ENCODE assay signal across 26 cellular contexts in the genomic region with DNA sequence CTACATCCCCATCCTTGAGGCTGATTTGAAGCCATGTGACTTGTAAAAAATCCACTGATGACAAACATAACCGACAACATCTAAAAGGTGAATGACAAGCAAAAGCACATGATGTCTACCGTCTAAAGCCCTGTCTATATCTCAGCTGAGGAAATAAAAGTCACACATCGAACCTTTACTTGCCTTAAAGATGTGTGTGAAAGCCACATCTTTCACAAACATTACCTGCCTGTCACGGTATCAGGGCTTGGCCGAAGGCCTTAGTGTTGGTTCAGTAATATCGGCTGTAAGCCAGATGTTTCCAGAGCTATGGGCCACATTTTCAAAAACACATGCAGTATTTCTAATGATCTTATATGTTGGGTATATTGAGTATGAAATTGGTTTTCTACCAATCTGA.
DNase-seq lines count a peak whose midpoint lies in the region; ATAC-seq, FAIRE-seq and TF ChIP-seq lines count a peak whose summit lies in the region.
"Had no signal": no experiment of that assay in that cellular context is flagged by ENCODE, and none has a peak within 500 bp of the region (broad histone marks: within the 10 kb centered on the region; RNA-seq: fewer than 3 reads in every experiment).

No MANE protein-coding gene starts in this region.

- peaks cover 3% of the 10 kb centered on the region; the same call in 1 of the 2 replicates for H3K79me1 ChIP-seq in H1 (ENCODE audit: low read depth, low read length)

- H4K20me1 ChIP-seq in PC-9 (ENCODE audit: insufficient read depth) = no peaks in the 10 kb centered on the region
- peaks cover 0 to 3% of the 10 kb centered on the region in 2 experiments for H4K20me1 ChIP-seq in H1 (replicated peaks in 1 of 2; ENCODE audit: control insufficient read depth in 1 of 2, insufficient read depth in 2 of 2, low read length in 2 of 2)

- H3K4me3 Mint-ChIP-seq in Calu3 (ENCODE audit: low read depth, unreplicated experiment) = no peak overlapping the region
- H3K4me3 Mint-ChIP-seq in activated CD8-positive, alpha-beta T cell treated with anti-CD3 and anti-CD28 coated beads for 36 hours = no peak overlapping the region
- H3K4me3 Mint-ChIP-seq: B cell; CD14-positive monocyte; CD8-positive, alpha-beta memory T cell had no signal

- H2BK12ac ChIP-seq in H1 (ENCODE audit: low read depth, low read length) = no peak overlapping the region

- BruUV-seq in Calu3 (replicated peaks; lab: Mats Ljungman, UMichigan) (no TSS peak), PC-9 (replicated peaks; lab: Mats Ljungman, UMichigan) (no TSS peak)

- H3K79me2 ChIP-seq in PC-9 (ENCODE audit: low read depth) = peaks cover 91% of the 10 kb centered on the region
- peaks cover 0 to 3% of the 10 kb centered on the region in 2 experiments; a peak in 1 of 4 replicates for H3K79me2 ChIP-seq in H1 (ENCODE audit: control insufficient read depth in 1 of 2, insufficient read depth in 2 of 2, low read length in 2 of 2)

- H2BK15ac ChIP-seq in H1 (ENCODE audit: low read length) = no peak overlapping the region

- H3K27me3 ChIP-seq in PC-9 (ENCODE audit: insufficient read depth, low read depth) = no peaks in the 10 kb centered on the region
- no peaks in the 10 kb centered on the region for H3K27me3 ChIP-seq in H1 (replicated peaks in 1 of 4; ENCODE audit: control insufficient read depth in 3 of 4, extremely low read depth in 1 of 4, insufficient read depth in 3 of 4, low read length in 3 of 4)
- H3K27me3 ChIP-seq in pancreas = no peaks in the 10 kb centered on the region
- H3K27me3 ChIP-seq: Peyer's patch had no signal

- no peak overlapping the region for H3K18ac ChIP-seq in H1 (ENCODE audit: extremely low read depth, low read length)

- TF ChIP-seq RAD21 in H1 (IDR thresholded peaks at IDR 0.05 in 1 of 2, conservative IDR thresholded peaks at IDR 0.05 in 1 of 2; ENCODE audit: low read depth in 2 of 2, low read length in 2 of 2) = no peak

- CTCF ChIA-PET in Calu3 (lab: Charles Lee) (interaction anchor here (1.0 to 1.4 kb wide), 2 partner anchors 12 to 27 kb away, joined by 3 read pairs; no protein-coding TSS in a partner anchor), PC-9 (lab: Charles Lee) (no interaction called here), H1 (lab: Charles Lee; ENCODE audit: partially characterized antibody) (interaction anchor here (0.6 to 1.0 kb wide), 3 partner anchors 27 to 237 kb away, joined by 3 to 4 read pairs (median 3); no protein-coding TSS in a partner anchor)
- CTCF ChIA-PET in activated CD8-positive, alpha-beta T cell treated with anti-CD3 and anti-CD28 coated beads for 36 hours (lab: Charles Lee) = interaction anchor here (1.3 to 1.4 kb wide), 2 partner anchors 21 to 27 kb away, joined by 3 to 6 read pairs; no protein-coding TSS in a partner anchor

- FAIRE-seq in H1 (lab: Jason Lieb, UNC) (peak; percentile 45), pancreas (lab: Jason Lieb, UNC) (no peak)
- FAIRE-seq: GM12891, GM19239 had no signal

- no peak overlapping the region for H2BK20ac ChIP-seq in H1 (ENCODE audit: low read length)

- no peak overlapping the region for H3K14ac ChIP-seq in H1 (ENCODE audit: insufficient read length)

- no peak overlapping the region for H2AK5ac ChIP-seq in H1 (ENCODE audit: low read depth, low read length)

- TF ChIP-seq CTCF in Calu3 (IDR thresholded peaks at IDR 0.05; ENCODE audit: unreplicated experiment) (no peak), PC-9 (conservative IDR thresholded peaks at IDR 0.05) (no peak), H1 (IDR thresholded peaks at IDR 0.05; ENCODE audit: control extremely low read depth in 1 of 3, insufficient read depth in 1 of 3, low read depth in 1 of 3, low read length in 3 of 3) (no peak), pancreas (IDR thresholded peaks at IDR 0.05) (no peak)
- no peak for TF ChIP-seq CTCF in activated CD8-positive, alpha-beta T cell treated with anti-CD3 and anti-CD28 coated beads for 36 hours (IDR thresholded peaks at IDR 0.05)

- peak overlapping the region; percentile 93 for H3K27ac ChIP-seq in PC-9
- no peak overlapping the region for H3K27ac ChIP-seq in H1 (ENCODE audit: low read depth, low read length)
- H3K27ac ChIP-seq in pancreas = no peak overlapping the region
- no peak overlapping the region for H3K27ac ChIP-seq in substantia nigra (ENCODE audit: low read depth, low read length, poor library complexity, severe bottlenecking)
- H3K27ac ChIP-seq: Peyer's patch, SK-N-MC had no signal

- no peak overlapping the region for H3K9ac ChIP-seq in H1 (replicated peaks in 1 of 4; ENCODE audit: extremely low read depth in 1 of 4, low read depth in 3 of 4, low read length in 3 of 4)

- H2BK120ac ChIP-seq in H1 (replicated peaks; ENCODE audit: low read depth, low read length) = no peak overlapping the region

- H3K4me1 Mint-ChIP-seq in Calu3 (ENCODE audit: low read depth, unreplicated experiment) = peaks cover 80% of the 10 kb centered on the region
- H3K4me1 Mint-ChIP-seq in activated CD8-positive, alpha-beta T cell treated with anti-CD3 and anti-CD28 coated beads for 36 hours (ENCODE audit: low read depth) = no peaks in the 10 kb centered on the region
- H3K4me1 Mint-ChIP-seq: B cell, CD14-positive monocyte had no signal

- H2AFZ ChIP-seq in PC-9 (no peak overlapping the region), H1 (ENCODE audit: low read length) (no peak overlapping the region)

- H3K27me3 Mint-ChIP-seq in Calu3 (ENCODE audit: unreplicated experiment) = no peaks in the 10 kb centered on the region
- H3K27me3 Mint-ChIP-seq in activated CD8-positive, alpha-beta T cell treated with anti-CD3 and anti-CD28 coated beads for 36 hours = peaks cover under 1% of the 10 kb centered on the region

- H3K4me1 ChIP-seq in PC-9 (replicated peaks; ENCODE audit: insufficient read depth) (peaks cover 57% of the 10 kb centered on the region), H1 (replicated peaks in 1 of 4; ENCODE audit: control insufficient read depth in 3 of 4, insufficient read depth in 4 of 4, low read length in 3 of 4) (peaks cover 0 to 14% (median 8%) of the 10 kb centered on the region in 4 experiments; a peak in 3 of 7 replicates), pancreas (peaks cover 7 to 31% (median 17%) of the 10 kb centered on the region in 3 donors)

- no peak overlapping the region for H2BK5ac ChIP-seq in H1 (ENCODE audit: low read depth, low read length)

- 0 out of 2 replicates have a peak, but pooled peaks cover 9% of the 10 kb centered on the region for H3K36me3 ChIP-seq in PC-9 (ENCODE audit: low read depth)
- H3K36me3 ChIP-seq in H1 (ENCODE audit: control insufficient read depth in 2 of 4, insufficient read depth in 4 of 4, low read length in 3 of 4) = no peaks in the 10 kb centered on the region
- H3K36me3 ChIP-seq in pancreas = no peaks in the 10 kb centered on the region
- H3K36me3 ChIP-seq: Peyer's patch had no signal

- peaks cover 41% of the 10 kb centered on the region for H3K36me3 Mint-ChIP-seq in Calu3 (ENCODE audit: insufficient read depth, unreplicated experiment)
- no peaks in the 10 kb centered on the region for H3K36me3 Mint-ChIP-seq in activated CD8-positive, alpha-beta T cell treated with anti-CD3 and anti-CD28 coated beads for 36 hours (ENCODE audit: low read depth)
- H3K36me3 Mint-ChIP-seq: CD14-positive monocyte; CD8-positive, alpha-beta memory T cell had no signal

- no peak overlapping the region for H4K8ac ChIP-seq in H1 (ENCODE audit: extremely low read depth, insufficient read depth, low read length)

- H3K4me3 ChIP-seq in PC-9 (no peak overlapping the region), H1 (ENCODE audit: extremely low read depth in 1 of 4, insufficient read depth in 2 of 4, low read depth in 3 of 4, low read length in 4 of 4) (no peak overlapping the region), pancreas (no peak overlapping the region)
- H3K4me3 ChIP-seq: Peyer's patch, SK-N-MC had no signal

- no peaks in the 10 kb centered on the region for H3K9me3 ChIP-seq in PC-9 (ENCODE audit: insufficient read depth, low read depth)
- H3K9me3 ChIP-seq in H1 (ENCODE audit: insufficient read depth in 2 of 2, low read depth in 1 of 2, low read length in 1 of 2) = no peaks in the 10 kb centered on the region
- H3K9me3 ChIP-seq in pancreas = no peaks in the 10 kb centered on the region
- H3K9me3 ChIP-seq: Peyer's patch had no signal

- 94% methylated on average over 6 of the region's 6 CpGs; no CpG with 5 or more reads in 1 of the 2 experiments for WGBS in H1 (ENCODE audit: extremely low coverage in 1 of 2, insufficient coverage in 1 of 2, insufficient read length in 1 of 2, insufficient replicate concordance in 2 of 2, low coverage in 1 of 2, low lambda C conversion rate in 2 of 2, missing lambda C conversion rate in 1 of 2), 2 experiments
- WGBS in pancreas, 2 donors = 40 to 41% methylated on average over 6 of the region's 6 CpGs

- no peak overlapping the region for H3K4ac ChIP-seq in H1 (replicated peaks; ENCODE audit: insufficient read length, low read depth, low read length)

- H3K9me3 Mint-ChIP-seq in Calu3 (ENCODE audit: low read depth, unreplicated experiment) = no peaks in the 10 kb centered on the region
- no peaks in the 10 kb centered on the region for H3K9me3 Mint-ChIP-seq in activated CD8-positive, alpha-beta T cell treated with anti-CD3 and anti-CD28 coated beads for 36 hours
- H3K9me3 Mint-ChIP-seq: CD14-positive monocyte; CD8-positive, alpha-beta memory T cell had no signal

- TF ChIP-seq POLR2A in H1 (IDR thresholded peaks at IDR 0.05; ENCODE audit: control extremely low read depth in 1 of 2, low read depth in 2 of 2, low read length in 2 of 2) = no peak

- no peaks in the 10 kb centered on the region for H3K23me2 ChIP-seq in H1 (ENCODE audit: low read depth, low read length)

- H3F3A ChIP-seq in PC-9 (ENCODE audit: insufficient read depth, low read depth) = peaks cover 33% of the 10 kb centered on the region

- H3K4me2 ChIP-seq in PC-9 (peak overlapping the region; percentile 82; the same call in 1 of the 2 replicates), H1 (ENCODE audit: insufficient read depth in 1 of 2, low read depth in 2 of 2, low read length in 2 of 2) (no peak overlapping the region)

- H4K91ac ChIP-seq in H1 (replicated peaks; ENCODE audit: insufficient read length, low read length) = no peak overlapping the region

- no peak for DNase-seq in Calu3
- DNase-seq in PC-9 = no peak
- DNase-seq in H1 (ENCODE audit: low read depth in 1 of 2, low spot score in 2 of 2) = no peak
- peak in 3 of 6 donors; percentile 20 to 36 (median 34) for DNase-seq in pancreas
- no peak for DNase-seq in activated CD8-positive, alpha-beta T cell treated with anti-CD3 and anti-CD28 coated beads for 36 hours
- DNase-seq in substantia nigra (lab: John Stamatoyannopoulos, UW) = no peak
- no peak for DNase-seq in GOT3 (lab: John Stamatoyannopoulos, UW)
- DNase-seq: CD8-positive, alpha-beta memory T cell; DMS79 treated with DMSO at 0.1 percent for 48 hours; GF-D8; IMR-90; KG1; MM.1S; NCI-H1092; NCI-H1417 treated with DMSO at 0.1 percent for 48 hours; NCI-H1694 treated with DMSO at 0.1 percent for 48 hours; NCI-H2081; NCI-H2227 treated with DMSO at 0.1 percent for 48 hours; NCI-H526 treated with DMSO at 0.1 percent for 48 hours; Peyer's patch; SIG-M5 had no signal

- no peak for TF ChIP-seq EP300 in H1 (IDR thresholded peaks at IDR 0.05; ENCODE audit: borderline replicate concordance in 1 of 2, low read depth in 2 of 2, low read length in 2 of 2)

- peak in 3 of 4 donors; percentile 19 to 53 (median 49) for ATAC-seq in pancreas
- no peak for ATAC-seq in activated CD8-positive, alpha-beta T cell treated with anti-CD3 and anti-CD28 coated beads for 36 hours

- intact Hi-C loops in Calu3 (cut with micrococcal nuclease; ENCODE audit: unreplicated experiment) = no loop called here
- intact Hi-C loops in PC-9 (cut with micrococcal nuclease; ENCODE audit: unreplicated experiment) = no loop called here
- intact Hi-C loops in pancreas (cut with DNase I) = no loop called here
- intact Hi-C loops in activated CD8-positive, alpha-beta T cell treated with anti-CD3 and anti-CD28 coated beads for 36 hours (cut with micrococcal nuclease) = no loop called here

- H3K23ac ChIP-seq in H1 (ENCODE audit: insufficient read length) = no peak overlapping the region

- H4K5ac ChIP-seq in H1 (ENCODE audit: insufficient read length, low read depth, low read length) = no peak overlapping the region

- H3K27ac Mint-ChIP-seq in Calu3 (ENCODE audit: unreplicated experiment) = peak overlapping the region; percentile 58
- H3K27ac Mint-ChIP-seq in activated CD8-positive, alpha-beta T cell treated with anti-CD3 and anti-CD28 coated beads for 36 hours = no peak overlapping the region
- H3K27ac Mint-ChIP-seq: B cell, CD14-positive monocyte had no signal

- H3K56ac ChIP-seq in H1 (replicated peaks; ENCODE audit: insufficient read length, low read depth, low read length) = no peak overlapping the region

- no peaks in the 10 kb centered on the region for H3K9me2 ChIP-seq in PC-9 (ENCODE audit: insufficient read depth)

- POLR2A ChIA-PET in PC-9 (lab: Charles Lee; ENCODE audit: unreplicated experiment) (no interaction called here), H1 (lab: Charles Lee; ENCODE audit: partially characterized antibody) (no interaction called here)
- POLR2A ChIA-PET in activated CD8-positive, alpha-beta T cell treated with anti-CD3 and anti-CD28 coated beads for 36 hours (lab: Charles Lee) = no interaction called here
